In genomic region chr13:76579701-76580100, GRCh38 we compare ENCODE assay signal across 4 cellular contexts.
"Had no signal": no experiment of that assay in that cellular context is flagged by ENCODE, and none has a peak within 500 bp of the region (broad histone marks: within the 10 kb centered on the region; RNA-seq: fewer than 3 reads in every experiment).

No MANE protein-coding gene starts in this region.

- H3K4me3 ChIP-seq: K562 had no signal

- H3K27me3 Mint-ChIP-seq: IgD-negative memory B cell had no signal

- H3K4me3 Mint-ChIP-seq: IgD-negative memory B cell had no signal

- ATAC-seq: HepG2, K562 had no signal

- H3K4me1 Mint-ChIP-seq: IgD-negative memory B cell had no signal

- H3K27ac Mint-ChIP-seq: IgD-negative memory B cell had no signal

- H3K27ac ChIP-seq: HL-60 had no signal
